Comparison of ENCODE assay signal across 1 cellular context in genomic region chr19:19067276-19068072, GRCh38.
TF ChIP-seq lines count a peak whose summit lies in the region.

No MANE protein-coding gene starts in this region.

TF ChIP-seq in HepG2, 621 proteins besides CTCF, POLR2A, EP300 and RAD21:
- peak; percentile 86 for TF ChIP-seq ZNF121 (CRISPR knock-in tag; IDR thresholded peaks at IDR 0.05)
- no peak for TF ChIP-seq ZNF180 (CRISPR knock-in tag; IDR thresholded peaks at IDR 0.05; ENCODE audit: borderline replicate concordance, low read depth)
